Comparison of ENCODE assay signal across 22 cellular contexts in genomic region chr5:1081519-1081918, GRCh38.
"Had no signal": no experiment of that assay in that cellular context is flagged by ENCODE, and none has a peak within 500 bp of the region (broad histone marks: within the 10 kb centered on the region; RNA-seq: fewer than 3 reads in every experiment).

No MANE protein-coding gene starts in this region.

- H3K27ac ChIP-seq: coronary artery, heart right ventricle, lower lobe of right lung, neutrophil, ovary, psoas muscle, right atrium auricular region, upper lobe of left lung had no signal

- H3K4me3 ChIP-seq: coronary artery, heart right ventricle, lower lobe of right lung, ovary, psoas muscle, right atrium auricular region, upper lobe of left lung had no signal

- H3K4me1 ChIP-seq: lower lobe of right lung, psoas muscle, upper lobe of left lung had no signal

- H3K27me3 Mint-ChIP-seq: activated naive CD8-positive, alpha-beta T cell; naive B cell had no signal

- H3K27ac Mint-ChIP-seq: activated T-cell treated with anti-CD3 and anti-CD28 coated beads, Interleukin-2, amount 50 U/mL, for 72 hours had no signal

- H3K9me3 ChIP-seq: heart right ventricle, lower lobe of right lung, neutrophil, ovary, psoas muscle, right atrium auricular region, upper lobe of left lung had no signal

- H3K4me3 Mint-ChIP-seq: activated naive CD8-positive, alpha-beta T cell; activated T-cell treated with anti-CD3 and anti-CD28 coated beads, Interleukin-2, amount 50 U/mL, for 72 hours; naive B cell; T-helper 1 cell treated with Interleukin-12 subunit alpha and Interleukin-12 subunit beta and Interleukin-4 antibody, amounts not matched to agents 30 μg/mL and 1 μg/mL, for 36 hours had no signal

- H3K9me3 Mint-ChIP-seq: activated T-cell treated with anti-CD3 and anti-CD28 coated beads, Interleukin-2, amount 50 U/mL, for 72 hours; naive B cell; T-helper 1 cell treated with Interleukin-12 subunit alpha and Interleukin-12 subunit beta and Interleukin-4 antibody, amounts not matched to agents 30 μg/mL and 1 μg/mL, for 36 hours had no signal

- ATAC-seq: activated T-cell treated with anti-CD3 and anti-CD28 coated beads, Interleukin-2, amount 50 U/mL, for 72 hours; left colon; lower lobe of right lung; psoas muscle; stimulated activated naive CD8-positive, alpha-beta T cell treated with anti-CD3 and anti-CD28 coated beads, Interleukin-15, Interleukin-2, amounts not matched to agents 100 U/mL and 50 U/mL, for 24 hours had no signal

- H3K27me3 ChIP-seq: heart right ventricle, neutrophil, ovary, right atrium auricular region, upper lobe of left lung had no signal

- H3K36me3 ChIP-seq: neutrophil, ovary had no signal

- DNase-seq: activated CD4-positive, alpha-beta T cell treated with anti-CD3 and anti-CD28 coated beads for 4 hours; activated CD4-positive, CD25-positive, alpha-beta regulatory T cell; activated CD8-positive, alpha-beta memory T cell treated with anti-CD3 and anti-CD28 coated beads, Interleukin-2, amount 50 U/mL, for 48 hours; activated effector memory CD4-positive, alpha-beta T cell treated with anti-CD3 and anti-CD28 coated beads, Interleukin-2, amount 50 U/mL, for 16 hours; activated T-cell treated with anti-CD3 and anti-CD28 coated beads, Interleukin-2, amount 50 U/mL, for 72 hours; amniotic stem cell; cerebellar nuclear complex; heart right ventricle; left colon; lower lobe of right lung; mesendoderm; naive B cell; ovary; psoas muscle; stimulated activated CD4-positive, alpha-beta T cell treated with anti-CD3 and anti-CD28 coated beads, Interleukin-4, amount 100 ng/mL, for 24 hours; stimulated activated naive CD8-positive, alpha-beta T cell treated with anti-CD3 and anti-CD28 coated beads, Interleukin-15, Interleukin-2, amounts not matched to agents 100 U/mL and 50 U/mL, for 24 hours had no signal
